ENCODE assay signal across 14 cellular contexts in genomic region chr20:46946181-46946624, GRCh38. TPM values are rescaled to one million over a fixed set of nuclear protein-coding genes. Genes with fewer than 3 reads are reported as not detected.
"Had no signal": no experiment of that assay in that cellular context is flagged by ENCODE, and none has a peak within 500 bp of the region (broad histone marks: within the 10 kb centered on the region; RNA-seq: fewer than 3 reads in every experiment).

No MANE protein-coding gene starts in this region.

- H3K9me3 ChIP-seq: lower lobe of right lung, right atrium auricular region had no signal

- H3K9ac ChIP-seq: neural progenitor cell had no signal

- H3K27me3 ChIP-seq: neural progenitor cell, right atrium auricular region had no signal

- DNase-seq: activated effector memory CD4-positive, alpha-beta T cell treated with anti-CD3 and anti-CD28 coated beads, Interleukin-2, amount 50 U/mL, for 16 hours; activated T-cell treated with anti-CD3 and anti-CD28 coated beads, Interleukin-2, amount 50 U/mL, for 1 hour; effector CD4-positive, alpha-beta T cell; immature natural killer cell; lower lobe of right lung; posterior cingulate gyrus; stimulated activated CD4-positive, alpha-beta T cell treated with anti-CD3 and anti-CD28 coated beads, Interleukin-12 subunit alpha, Interleukin-12 subunit beta, amount 100 ng/mL, for 4 hours; stimulated activated naive CD4-positive, alpha-beta T cell treated with Interleukin-2 at 50 U/mL for 16 hours had no signal

- H3K4me2 ChIP-seq: neural progenitor cell had no signal

- H3K4me1 ChIP-seq: lower lobe of right lung, right atrium auricular region had no signal

- H3K27ac ChIP-seq: coronary artery, lower lobe of right lung, neural progenitor cell had no signal

- H3K36me3 ChIP-seq: lower lobe of right lung, neural progenitor cell, right atrium auricular region had no signal

- H3K4me3 ChIP-seq: coronary artery, lower lobe of right lung, neural progenitor cell, right atrium auricular region had no signal

- FAIRE-seq: urothelium cell line had no signal

- H2AFZ ChIP-seq: neural progenitor cell had no signal

RNA-seq across cellular contexts. Expression of gene EYA2, which starts 51.6 kb away (rescaled TPM):
- total RNA-seq: activated naive CD4-positive, alpha-beta T cell treated with anti-CD3 and anti-CD28 coated beads, Interleukin-2, amount 50 U/mL, for 72 hours; myocyte had no signal
- polyA plus RNA-seq: immature natural killer cell had no signal
